ENCODE assay signal across 8 cellular contexts in the genomic region with DNA sequence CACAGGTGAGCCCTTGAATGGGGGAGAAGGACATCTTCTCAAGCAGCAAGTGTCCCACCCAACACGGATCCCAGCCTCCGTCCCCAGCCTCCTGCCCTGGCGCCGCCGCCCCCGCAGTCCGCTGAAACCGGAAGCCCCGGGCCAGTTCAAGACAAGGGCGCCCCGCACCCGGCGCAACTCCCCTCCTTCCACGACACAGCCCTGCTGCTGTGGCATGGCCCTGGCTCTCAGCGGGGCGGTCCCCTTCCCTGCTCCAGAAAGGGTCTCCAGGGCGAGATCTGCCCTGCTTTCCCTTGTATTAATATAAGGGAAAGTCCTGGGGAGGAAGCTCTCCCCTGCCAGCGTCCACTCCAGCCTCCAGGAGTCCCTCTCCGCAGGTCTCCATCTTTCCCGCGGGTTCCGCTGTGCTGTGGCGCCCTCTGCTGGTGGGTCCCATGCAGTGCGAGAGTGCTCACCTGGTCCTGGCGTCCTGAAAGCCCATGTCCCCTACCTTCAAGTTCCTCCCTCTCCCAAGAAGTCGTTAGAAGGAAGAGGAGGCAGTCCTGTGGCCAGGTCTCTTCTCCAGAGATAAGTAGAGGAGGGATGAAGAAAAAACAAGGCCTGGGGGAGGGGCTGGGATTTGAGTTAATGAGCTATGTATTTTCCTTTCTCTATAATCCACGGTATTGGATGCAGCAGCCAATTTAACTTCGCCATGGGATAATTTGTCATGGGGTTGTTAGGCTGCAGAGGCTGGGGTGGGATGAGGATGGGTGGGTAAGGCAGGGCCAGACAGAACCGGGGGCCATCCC.
DNase-seq lines count a peak whose midpoint lies in the region; ATAC-seq, FAIRE-seq and TF ChIP-seq lines count a peak whose summit lies in the region.

No MANE protein-coding gene starts in this region.

- no peak overlapping the region for H3K27ac ChIP-seq in SJCRH30
- no peak overlapping the region for H3K27ac ChIP-seq in adrenal gland
- no peak overlapping the region for H3K27ac ChIP-seq in keratinocyte (ENCODE audit: control insufficient read depth, insufficient read depth, low read length)

- no peaks in the 10 kb centered on the region for H4K20me1 ChIP-seq in keratinocyte (ENCODE audit: control insufficient read depth, extremely low read depth, insufficient read depth, low read length)

- ATAC-seq in GM21619 (IDR thresholded peaks at IDR 0.05; ENCODE audit: unreplicated experiment) (no peak), GM19328 (IDR thresholded peaks at IDR 0.05; ENCODE audit: unreplicated experiment) (no peak)

- H3K4me1 ChIP-seq in SJCRH30 (no peaks in the 10 kb centered on the region), adrenal gland (replicated peaks in 1 of 2) (no peaks in the 10 kb centered on the region), keratinocyte (ENCODE audit: control insufficient read depth, extremely low read depth, insufficient read depth, low read length) (no peaks in the 10 kb centered on the region)

- no peak overlapping the region for H3K4me3 ChIP-seq in SJCRH30
- no peak overlapping the region for H3K4me3 ChIP-seq in adrenal gland
- no peak overlapping the region for H3K4me3 ChIP-seq in keratinocyte (ENCODE audit: control insufficient read depth in 2 of 3, extremely low read depth in 1 of 3, insufficient read depth in 2 of 3, low read depth in 1 of 3, low read length in 3 of 3)

- H3K27me3 ChIP-seq in SJCRH30 (no peaks in the 10 kb centered on the region), adrenal gland (no peaks in the 10 kb centered on the region), keratinocyte (ENCODE audit: control insufficient read depth, extremely low read depth, insufficient read depth, low read length) (no peaks in the 10 kb centered on the region)

- no peak for FAIRE-seq in D721Med (lab: Jason Lieb, UNC)
- peak; percentile 23 for FAIRE-seq in keratinocyte (lab: Jason Lieb, UNC)

- H3K9me3 ChIP-seq in SJCRH30 (replicated peaks): no peaks in the 10 kb centered on the region
- no peaks in the 10 kb centered on the region for H3K9me3 ChIP-seq in adrenal gland (replicated peaks in 1 of 3)
- H3K9me3 ChIP-seq in keratinocyte (ENCODE audit: control insufficient read depth, low read depth, low read length): no peaks in the 10 kb centered on the region

- H3K9me1 ChIP-seq in keratinocyte (ENCODE audit: control insufficient read depth, extremely low read depth, insufficient read depth, low read length): no peaks in the 10 kb centered on the region

- DNase-seq in D721Med (ENCODE audit: insufficient read length, low spot score) (peak; percentile 93), HuH-7 (ENCODE audit: low spot score) (peak; percentile 73), SJCRH30 (peak; percentile 33 to 55), adrenal gland (peak in 3 of 7 donors; percentile 27 to 57 (median 36)), keratinocyte (ENCODE audit: low read depth, low spot score) (no peak)
- peak; percentile 30 for DNase-seq in stimulated activated naive CD4-positive, alpha-beta T cell treated with Interleukin-2 at 50 U/mL for 16 hours (lab: John Stamatoyannopoulos, UW)

- TF ChIP-seq CTCF in D721Med (IDR thresholded peaks at IDR 0.05; ENCODE audit: insufficient read depth, missing control alignments) (peak; percentile 73), adrenal gland (IDR thresholded peaks at IDR 0.05) (peak; percentile 37 to 67 (median 56)), keratinocyte (optimal IDR thresholded peaks at IDR 0.05 in 1 of 3, IDR thresholded peaks at IDR 0.05 in 1 of 3, conservative IDR thresholded peaks at IDR 0.05 in 1 of 3; ENCODE audit: extremely low read depth in 1 of 3, insufficient read depth in 2 of 3, low read length in 3 of 3) (peak; percentile 89 to 94 (median 92))

- WGBS in adrenal gland, 4 donors: 39 to 56% (median 48%) methylated on average over 28 to 29 of the region's 29 CpGs

- H3K4me2 ChIP-seq in keratinocyte (ENCODE audit: control insufficient read depth, extremely low read depth, insufficient read depth, low read depth, low read length): no peak overlapping the region

- no peak for TF ChIP-seq POLR2A in adrenal gland (IDR thresholded peaks at IDR 0.05)

- H3K9ac ChIP-seq in keratinocyte (ENCODE audit: control insufficient read depth, extremely low read depth, insufficient read depth, low read length): no peak overlapping the region

- peak overlapping the region; percentile 23 for H2AFZ ChIP-seq in keratinocyte (ENCODE audit: control insufficient read depth, low read length)

- dilution Hi-C loops in keratinocyte (cut with MboI; ENCODE audit: extremely low pct_ligation_motif_present, low sequenced_read_pairs): no loop called here

- H3K36me3 ChIP-seq in SJCRH30 (no peaks in the 10 kb centered on the region), adrenal gland (replicated peaks in 1 of 2) (no peaks in the 10 kb centered on the region), keratinocyte (ENCODE audit: control insufficient read depth in 2 of 2, extremely low read depth in 1 of 2, insufficient read depth in 2 of 2, low read length in 2 of 2) (no peaks in the 10 kb centered on the region)

- intact Hi-C loops in adrenal gland (cut with DNase I): loop anchor here in 1 of 2 donors (10.0 kb wide), 1 partner anchor 660 kb away; no protein-coding TSS in a partner anchor

- no peaks in the 10 kb centered on the region for H3K79me2 ChIP-seq in keratinocyte (ENCODE audit: control insufficient read depth, insufficient read depth, low read length)
